Comparison of ENCODE assay signal across 12 cellular contexts in the genomic region with DNA sequence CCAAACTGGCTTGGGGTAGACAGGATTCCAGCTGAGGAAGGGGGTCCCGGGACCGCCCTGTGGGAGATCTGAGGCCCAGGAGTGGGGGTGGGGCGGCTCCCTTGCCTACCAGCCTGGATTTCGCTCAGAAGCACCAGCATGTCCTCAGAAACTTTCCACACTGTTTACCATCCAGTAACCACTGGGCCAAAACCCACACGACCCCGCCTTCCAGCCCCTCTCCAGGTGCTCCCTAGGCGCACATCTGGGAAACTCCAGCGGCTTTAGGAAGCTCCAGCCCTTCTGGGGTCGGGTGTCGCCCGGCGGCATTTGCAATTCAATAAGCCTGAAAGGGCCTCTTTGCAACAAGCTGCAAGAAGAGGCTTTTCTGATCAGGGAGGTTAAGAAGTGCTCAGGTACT. TPM values are rescaled to one million over a fixed set of nuclear protein-coding genes. Genes with fewer than 3 reads are reported as not detected.
DNase-seq lines count a peak whose midpoint lies in the region; ATAC-seq and TF ChIP-seq lines count a peak whose summit lies in the region.
"Had no signal": no experiment of that assay in that cellular context is flagged by ENCODE, and none has a peak within 500 bp of the region (broad histone marks: within the 10 kb centered on the region; RNA-seq: fewer than 3 reads in every experiment).

No MANE protein-coding gene starts in this region.

- no peak for TF ChIP-seq CTCF in body of pancreas (IDR thresholded peaks at IDR 0.05)

- H3K36me3 ChIP-seq in body of pancreas (replicated peaks in 1 of 2; ENCODE audit: insufficient read depth in 1 of 2, low read depth in 2 of 2) = no peaks in the 10 kb centered on the region
- H3K36me3 ChIP-seq: brain microvascular endothelial cell had no signal

- intact Hi-C loops in body of pancreas (cut with DNase I) = no loop called here

- no peaks in the 10 kb centered on the region for H3K27me3 ChIP-seq in body of pancreas

- peak overlapping the region; percentile 74 to 97 (median 88) for H3K27ac ChIP-seq in body of pancreas
- H3K27ac ChIP-seq: brain microvascular endothelial cell had no signal

- ATAC-seq in body of pancreas = no peak
- ATAC-seq in stimulated activated memory B cell treated with anti-CD40 and anti-IgM and Interleukin-4, amounts not matched to agents 10 μg/mL and 1 μg/mL and 100 μg/mL, for 72 hours = no peak
- no peak for ATAC-seq in stimulated activated effector memory CD8-positive, alpha-beta T cell treated with anti-CD3 and anti-CD28 coated beads, Interleukin-12 subunit alpha, Interleukin-12 subunit beta, amount 100 ng/mL, for 72 hours

- peak; percentile 2 for DNase-seq in NCI-H1105 treated with DMSO at 0.1 percent for 48 hours (lab: John Stamatoyannopoulos, UW)
- DNase-seq in NCI-H1105 (lab: John Stamatoyannopoulos, UW) = no peak
- DNase-seq in body of pancreas = peak in 1 of 4 donors; percentile 35
- DNase-seq in islet precursor cell = peak; percentile 70
- no peak for DNase-seq in stimulated activated effector memory CD8-positive, alpha-beta T cell treated with anti-CD3 and anti-CD28 coated beads, Interleukin-12 subunit alpha, Interleukin-12 subunit beta, amount 100 ng/mL, for 72 hours (ENCODE audit: low spot score in 2 of 2)
- no peak for DNase-seq in kidney glomerular epithelial cell (lab: John Stamatoyannopoulos, UW)
- DNase-seq in NCI-H446 (lab: John Stamatoyannopoulos, UW) = no peak
- DNase-seq: 8988T; activated T-cell treated with anti-CD3 and anti-CD28 coated beads, Interleukin-2, amount 50 U/mL, for 1 hour; brain microvascular endothelial cell had no signal

- H3K9me3 Mint-ChIP-seq in stimulated activated memory B cell treated with anti-CD40 and anti-IgM and Interleukin-4, amounts not matched to agents 10 μg/mL and 1 μg/mL and 100 μg/mL, for 72 hours = no peaks in the 10 kb centered on the region
- H3K9me3 Mint-ChIP-seq in stimulated activated effector memory CD8-positive, alpha-beta T cell treated with anti-CD3 and anti-CD28 coated beads, Interleukin-12 subunit alpha, Interleukin-12 subunit beta, amount 100 ng/mL, for 72 hours = no peaks in the 10 kb centered on the region
- H3K9me3 Mint-ChIP-seq: T-helper 1 cell treated with Interleukin-12 subunit alpha and Interleukin-12 subunit beta and Interleukin-4 antibody, amounts not matched to agents 30 μg/mL and 1 μg/mL, for 36 hours had no signal

- WGBS in body of pancreas, 2 donors = 40 to 54% methylated on average over 12 of the region's 12 CpGs

- H3K36me3 Mint-ChIP-seq in stimulated activated memory B cell treated with anti-CD40 and anti-IgM and Interleukin-4, amounts not matched to agents 10 μg/mL and 1 μg/mL and 100 μg/mL, for 72 hours = no peaks in the 10 kb centered on the region
- H3K36me3 Mint-ChIP-seq in stimulated activated effector memory CD8-positive, alpha-beta T cell treated with anti-CD3 and anti-CD28 coated beads, Interleukin-12 subunit alpha, Interleukin-12 subunit beta, amount 100 ng/mL, for 72 hours = no peaks in the 10 kb centered on the region

- no peak overlapping the region for H3K27ac Mint-ChIP-seq in stimulated activated memory B cell treated with anti-CD40 and anti-IgM and Interleukin-4, amounts not matched to agents 10 μg/mL and 1 μg/mL and 100 μg/mL, for 72 hours
- H3K27ac Mint-ChIP-seq in stimulated activated effector memory CD8-positive, alpha-beta T cell treated with anti-CD3 and anti-CD28 coated beads, Interleukin-12 subunit alpha, Interleukin-12 subunit beta, amount 100 ng/mL, for 72 hours = no peak overlapping the region
- H3K27ac Mint-ChIP-seq: T-helper 1 cell treated with Interleukin-12 subunit alpha and Interleukin-12 subunit beta and Interleukin-4 antibody, amounts not matched to agents 30 μg/mL and 1 μg/mL, for 36 hours had no signal

- peaks cover 28% of the 10 kb centered on the region for H3K4me1 Mint-ChIP-seq in stimulated activated memory B cell treated with anti-CD40 and anti-IgM and Interleukin-4, amounts not matched to agents 10 μg/mL and 1 μg/mL and 100 μg/mL, for 72 hours
- H3K4me1 Mint-ChIP-seq in stimulated activated effector memory CD8-positive, alpha-beta T cell treated with anti-CD3 and anti-CD28 coated beads, Interleukin-12 subunit alpha, Interleukin-12 subunit beta, amount 100 ng/mL, for 72 hours = peaks cover 11% of the 10 kb centered on the region

- H3K4me1 ChIP-seq in body of pancreas = peaks cover 70% of the 10 kb centered on the region

- H3K27me3 Mint-ChIP-seq in stimulated activated memory B cell treated with anti-CD40 and anti-IgM and Interleukin-4, amounts not matched to agents 10 μg/mL and 1 μg/mL and 100 μg/mL, for 72 hours = peaks cover 71% of the 10 kb centered on the region

- H3K4me3 ChIP-seq in body of pancreas = no peak overlapping the region

- no peak for TF ChIP-seq POLR2A in body of pancreas (IDR thresholded peaks at IDR 0.05)

- H3K9me3 ChIP-seq in body of pancreas = no peaks in the 10 kb centered on the region

- H3K4me3 Mint-ChIP-seq in stimulated activated memory B cell treated with anti-CD40 and anti-IgM and Interleukin-4, amounts not matched to agents 10 μg/mL and 1 μg/mL and 100 μg/mL, for 72 hours = peak overlapping the region; percentile 34
- H3K4me3 Mint-ChIP-seq in stimulated activated effector memory CD8-positive, alpha-beta T cell treated with anti-CD3 and anti-CD28 coated beads, Interleukin-12 subunit alpha, Interleukin-12 subunit beta, amount 100 ng/mL, for 72 hours = no peak overlapping the region
- H3K4me3 Mint-ChIP-seq: T-helper 1 cell treated with Interleukin-12 subunit alpha and Interleukin-12 subunit beta and Interleukin-4 antibody, amounts not matched to agents 30 μg/mL and 1 μg/mL, for 36 hours had no signal

RNA-seq across cellular contexts. Expression of a gene that starts 4.6 kb away (rescaled TPM):
- 10 to 100 TPM; 14.5 to 18.1 TPM for total RNA-seq in body of pancreas

Comparison
In these comparisons a context has a peak if more than half of its experiments do, and no peak if none do; other contexts are left out.
1. DNase-seq: peak in NCI-H1105 treated with DMSO at 0.1 percent for 48 hours (single experiment) and islet precursor cell (single experiment); none in NCI-H1105 (single experiment), stimulated activated effector memory CD8-positive, alpha-beta T cell treated with anti-CD3 and anti-CD28 coated beads, Interleukin-12 subunit alpha, Interleukin-12 subunit beta, amount 100 ng/mL, for 72 hours (0 of 2), kidney glomerular epithelial cell (single experiment) and NCI-H446 (0 of 2).